Comparison of ENCODE assay signal across 8 cellular contexts in genomic region chr11:10934293-10934850, GRCh38.
A peak's percentile ranks its signal among the peaks of the same experiment; 100 is the strongest.
DNase-seq lines count a peak whose midpoint lies in the region; ATAC-seq and TF ChIP-seq lines count a peak whose summit lies in the region.

No MANE protein-coding gene starts in this region.

- H3K27ac ChIP-seq in HUES64 (ENCODE audit: low read depth, low read length) (no peak overlapping the region), left lung (peak overlapping the region; percentile 72 to 79), vagina (peak overlapping the region; percentile 87)

- H3K4me3 ChIP-seq in AG04449 (ENCODE audit: low read depth, low read length) (peak overlapping the region; percentile 58), HUES64 (ENCODE audit: low read length) (peak overlapping the region; percentile 69), left lung (peak overlapping the region; percentile 16 to 34), vagina (peak overlapping the region; percentile 39 to 51)

- ATAC-seq in left lung (peak; percentile 32), HG02840 (IDR thresholded peaks at IDR 0.05; ENCODE audit: low FRiP score, unreplicated experiment) (no peak), HG02798 (IDR thresholded peaks at IDR 0.05; ENCODE audit: poor library complexity, unreplicated experiment) (no peak)

- DNase-seq in AG04449 (ENCODE audit: low read depth, low spot score): no peak
- peak in 1 of 2 donors; percentile 38 for DNase-seq in left lung
- DNase-seq in vagina (ENCODE audit: extremely low spot score in 2 of 2): no peak
- no peak for DNase-seq in nucleus accumbens (lab: John Stamatoyannopoulos, UW)

- H3K4me1 Mint-ChIP-seq in activated naive CD8-positive, alpha-beta T cell (ENCODE audit: low read depth): peaks cover 21% of the 10 kb centered on the region

- H3K27me3 ChIP-seq in HUES64 (ENCODE audit: insufficient read depth, low read length) (peaks cover 15% of the 10 kb centered on the region), left lung (peaks cover 0 to 39% of the 10 kb centered on the region in 2 donors), vagina (no peaks in the 10 kb centered on the region)

- CTCF ChIA-PET in AG04449 (lab: Yijun Ruan, JAX): interaction anchor here (0.6 to 8.9 kb wide), 51 partner anchors 9 to 866 kb away, joined by 3 to 152 read pairs (median 5); partner anchors contain the start of genes EIF4G2 and ZBED5

- H3K36me3 ChIP-seq in HUES64 (ENCODE audit: insufficient read depth, low read length): no peaks in the 10 kb centered on the region
- no peaks in the 10 kb centered on the region for H3K36me3 ChIP-seq in left lung
- no peaks in the 10 kb centered on the region for H3K36me3 ChIP-seq in vagina

- H3K9me3 ChIP-seq in HUES64 (ENCODE audit: insufficient read depth, low read depth, low read length): no peaks in the 10 kb centered on the region
- H3K9me3 ChIP-seq in left lung: no peaks in the 10 kb centered on the region
- H3K9me3 ChIP-seq in vagina: no peaks in the 10 kb centered on the region

- H3K4me3 Mint-ChIP-seq in activated naive CD8-positive, alpha-beta T cell: peak overlapping the region; percentile 91

- H3K27ac Mint-ChIP-seq in activated naive CD8-positive, alpha-beta T cell: no peak overlapping the region

- POLR2A ChIA-PET in AG04449 (lab: Yijun Ruan, JAX): interaction anchor here (0.6 to 1.8 kb wide), 4 partner anchors 35 to 773 kb away, joined by 3 to 32 read pairs (median 4); partner anchors contain the start of gene EIF4G2

- no peaks in the 10 kb centered on the region for H3K36me3 Mint-ChIP-seq in activated naive CD8-positive, alpha-beta T cell

- no peak overlapping the region for H3K9ac ChIP-seq in HUES64 (ENCODE audit: low read depth, low read length)

- no peak for TF ChIP-seq CTCF in AG04449 (IDR thresholded peaks at IDR 0.05; ENCODE audit: insufficient read depth, low read length, missing control alignments)
- TF ChIP-seq CTCF in left lung (IDR thresholded peaks at IDR 0.05): no peak
- no peak for TF ChIP-seq CTCF in vagina (IDR thresholded peaks at IDR 0.05)

- H3K27me3 Mint-ChIP-seq in activated naive CD8-positive, alpha-beta T cell: peaks cover 14% of the 10 kb centered on the region

- intact Hi-C loops in left lung (cut with DNase I) (loop anchor here in 1 of 2 donors (5.0 to 10.0 kb wide), 2 partner anchors 60 to 88 kb away; no protein-coding TSS in a partner anchor), vagina (cut with DNase I) (loop anchor here (5.0 to 10.0 kb wide), 3 partner anchors 77 to 850 kb away; partner anchors contain the start of gene ZBED5)

- WGBS in HUES64: 5% methylated on average over 8 of the region's 9 CpGs

- no peaks in the 10 kb centered on the region for H3K9me3 Mint-ChIP-seq in activated naive CD8-positive, alpha-beta T cell (ENCODE audit: low read depth)

- no peak for TF ChIP-seq POLR2A in vagina (IDR thresholded peaks at IDR 0.05)

- H3K4me1 ChIP-seq in HUES64 (ENCODE audit: insufficient read depth, low read length): peaks cover 15% of the 10 kb centered on the region
- H3K4me1 ChIP-seq in left lung: peaks cover 4 to 25% of the 10 kb centered on the region in 2 donors
- peaks cover 22% of the 10 kb centered on the region for H3K4me1 ChIP-seq in vagina
